In genomic region chr9:111475195-111475594, GRCh38 we compare ENCODE assay signal across 34 cellular contexts.
"Had no signal": no experiment of that assay in that cellular context is flagged by ENCODE, and none has a peak within 500 bp of the region (broad histone marks: within the 10 kb centered on the region; RNA-seq: fewer than 3 reads in every experiment).

No MANE protein-coding gene starts in this region.

- H3K36me3 ChIP-seq: brain microvascular endothelial cell, cardiac muscle cell, Peyer's patch had no signal

- H3K4me3 ChIP-seq: cardiac muscle cell, Peyer's patch had no signal

- H3K27ac ChIP-seq: brain microvascular endothelial cell, cardiac muscle cell, Peyer's patch, VCaP had no signal

- H3K27me3 ChIP-seq: brain microvascular endothelial cell, cardiac muscle cell, Peyer's patch had no signal

- H3K9me3 ChIP-seq: Peyer's patch had no signal

- DNase-seq: activated B cell treated with CpG ODN at 0.5 μM for 24 hours; activated CD4-positive, alpha-beta memory T cell treated with anti-CD3 and anti-CD28 coated beads for 36 hours; activated CD4-positive, alpha-beta T cell treated with anti-CD3 and anti-CD28 coated beads for 4 hours; activated CD4-positive, alpha-beta T cell treated with anti-CD3 and anti-CD28 coated beads, Interleukin-2, amount 50 U/mL, for 1 hour; activated CD4-positive, CD25-positive, alpha-beta regulatory T cell treated with anti-CD3 and anti-CD28 coated beads, Interleukin-2, amount 50 U/mL, for 72 hours; activated CD8-positive, alpha-beta memory T cell treated with anti-CD3 and anti-CD28 coated beads, Interleukin-2, amount 10 ng/mL, durations not matched to agents 7 days and 5 days; activated CD8-positive, alpha-beta memory T cell treated with anti-CD3 and anti-CD28 coated beads, Interleukin-2, amount 50 U/mL, for 48 hours; activated effector memory CD4-positive, alpha-beta T cell treated with Interleukin-2 at 50 U/mL for 16 hours; activated naive CD4-positive, alpha-beta T cell treated with anti-CD3 and anti-CD28 coated beads, Interleukin-2, amount 10 ng/mL, durations not matched to agents 7 days and 5 days; activated naive CD8-positive, alpha-beta T cell treated with anti-CD3 and anti-CD28 coated beads, Interleukin-2, amount 50 U/mL, for 24 hours; activated T-cell treated with anti-CD3 and anti-CD28 coated beads, Interleukin-2, amount 50 U/mL, for 48 hours; amniotic stem cell; aorta; brain microvascular endothelial cell; KG1; NCI-H1105; NCI-H1417 treated with DMSO at 0.1 percent for 48 hours; NCI-H187 treated with DMSO at 0.1 percent for 48 hours; NCI-H2081; NCI-H2171 treated with DMSO at 0.1 percent for 48 hours; NCI-H2227 treated with DMSO at 0.1 percent for 48 hours; NCI-H446; NCI-H69; NCI-H82; NK-92 treated with Interleukin-12 subunit alpha and Interleukin-12 subunit beta, amount 100 ng/mL, for 24 hours; PC-3; Peyer's patch; RPMI8226; SW 1271; T-helper 1 cell; T-helper 2 cell; T-helper 9 cell had no signal

- ATAC-seq: activated CD8-positive, alpha-beta memory T cell treated with anti-CD3 and anti-CD28 coated beads, Interleukin-2, amount 10 ng/mL, durations not matched to agents 7 days and 5 days; activated naive CD8-positive, alpha-beta T cell treated with anti-CD3 and anti-CD28 coated beads, Interleukin-2, amount 50 U/mL, for 24 hours; PC-3 had no signal
